Comparison of ENCODE assay signal across 22 cellular contexts in the genomic region with DNA sequence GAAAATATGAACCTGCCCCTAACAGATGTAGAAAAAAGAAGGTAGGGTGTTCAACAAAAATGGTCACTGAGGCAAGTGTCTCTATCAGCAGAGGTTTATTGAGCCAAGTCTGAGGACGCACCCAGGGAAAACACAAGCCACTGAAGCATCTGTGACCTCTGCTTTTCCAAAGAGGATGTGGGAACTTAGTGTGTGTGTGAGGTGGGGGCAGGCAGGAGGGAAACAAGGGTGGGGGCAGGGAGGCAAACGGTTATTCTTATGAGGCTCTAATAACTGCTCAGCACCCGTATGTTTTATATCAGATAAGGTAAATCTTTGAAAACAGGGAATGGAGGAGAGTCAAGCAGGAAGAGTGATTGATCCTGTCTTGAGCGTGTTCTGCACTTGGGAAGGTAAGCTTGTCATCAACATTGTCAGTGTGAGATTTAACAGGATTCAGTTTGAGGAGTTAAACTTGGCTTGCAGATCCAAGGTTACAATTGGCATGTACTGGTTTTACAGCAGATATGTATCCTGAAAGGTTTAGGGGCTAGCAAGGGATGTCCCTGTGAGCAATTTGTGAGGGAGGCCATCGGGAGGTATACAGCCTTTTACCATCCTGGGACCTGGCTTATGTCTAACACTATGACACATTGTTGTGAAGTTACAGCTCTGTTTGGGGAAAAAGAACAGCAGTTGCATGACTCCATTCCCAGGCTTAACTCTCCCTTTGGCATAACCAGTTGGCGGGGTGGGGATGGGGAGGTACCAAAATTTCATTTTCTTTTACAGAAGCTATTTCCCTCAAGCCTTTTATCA. TPM values are rescaled to one million over a fixed set of nuclear protein-coding genes. Genes with fewer than 3 reads are reported as not detected.
A peak's percentile ranks its signal among the peaks of the same experiment; 100 is the strongest.
DNase-seq lines count a peak whose midpoint lies in the region; ATAC-seq, FAIRE-seq and TF ChIP-seq lines count a peak whose summit lies in the region.
"Had no signal": no experiment of that assay in that cellular context is flagged by ENCODE, and none has a peak within 500 bp of the region (broad histone marks: within the 10 kb centered on the region; RNA-seq: fewer than 3 reads in every experiment).

No MANE protein-coding gene starts in this region.

- no peaks in the 10 kb centered on the region for H3K79me2 ChIP-seq in GM23248 (ENCODE audit: insufficient read depth)
- no peaks in the 10 kb centered on the region for H3K79me2 ChIP-seq in endothelial cell of umbilical vein (ENCODE audit: control insufficient read depth, insufficient read depth, low read length)
- H3K79me2 ChIP-seq in trophoblast cell (ENCODE audit: control insufficient read depth, insufficient read depth, low read length, poor library complexity), result peaks cover 6% of the 10 kb centered on the region

- H3K23ac ChIP-seq in trophoblast cell (ENCODE audit: low read length), result no peak overlapping the region

- no peak overlapping the region for H2AK5ac ChIP-seq in trophoblast cell (ENCODE audit: low read length)

- no peak overlapping the region for H3K4ac ChIP-seq in trophoblast cell (ENCODE audit: low read depth, low read length)

- H4K20me1 ChIP-seq in GM23248 (ENCODE audit: insufficient read depth), result no peaks in the 10 kb centered on the region
- no peaks in the 10 kb centered on the region for H4K20me1 ChIP-seq in endothelial cell of umbilical vein (replicated peaks; ENCODE audit: control insufficient read depth, extremely low read depth, insufficient read depth, low read length)

- DNase-seq in GM23248 (peak; percentile 10), NCI-H82 treated with DMSO at 0.1 percent for 48 hours (lab: John Stamatoyannopoulos, UW; ENCODE audit: unreplicated experiment) (peak; percentile 65), endothelial cell of umbilical vein (ENCODE audit: low read depth, low spot score) (peak; percentile 30), trophoblast cell (no peak), NCI-H1436 treated with DMSO at 0.1 percent for 48 hours (lab: John Stamatoyannopoulos, UW) (no peak), pancreas (no peak), omental fat pad (ENCODE audit: low spot score) (no peak)
- no peak for DNase-seq in activated effector memory CD4-positive, alpha-beta T cell treated with Interleukin-2 at 50 U/mL for 16 hours
- DNase-seq: activated B cell treated with CpG ODN at 0.5 μM for 24 hours; activated CD4-positive, alpha-beta memory T cell treated with anti-CD3 and anti-CD28 coated beads, Interleukin-2, amount 10 ng/mL, durations not matched to agents 7 days and 5 days; activated T-cell treated with anti-CD3 and anti-CD28 coated beads, Interleukin-2, amount 50 U/mL, for 48 hours; CD8-positive, alpha-beta T cell; DMS79; hypothalamus; NCI-H1092; NCI-H2107; stimulated activated CD4-positive, alpha-beta T cell treated with anti-CD3 and anti-CD28 coated beads, Interleukin-12 subunit alpha, Interleukin-12 subunit beta, amount 100 ng/mL, for 4 hours; T-helper 17 cell had no signal

- POLR2A ChIA-PET in endothelial cell of umbilical vein (lab: Charles Lee), result no interaction called here

- H3K36me3 ChIP-seq in GM23248 (ENCODE audit: low read depth) (no peaks in the 10 kb centered on the region), endothelial cell of umbilical vein (ENCODE audit: control insufficient read depth in 2 of 2, extremely low read depth in 1 of 2, insufficient read depth in 2 of 2, low read length in 2 of 2) (no peaks in the 10 kb centered on the region), trophoblast cell (ENCODE audit: control insufficient read depth in 1 of 2, insufficient read depth in 2 of 2, low read length in 2 of 2) (peaks cover 0 to 2% of the 10 kb centered on the region in 2 experiments), pancreas (no peaks in the 10 kb centered on the region)
- H3K36me3 ChIP-seq: suprapubic skin had no signal

- no peak for FAIRE-seq in endothelial cell of umbilical vein (lab: Jason Lieb, UNC)
- FAIRE-seq in pancreas (lab: Jason Lieb, UNC), result no peak
- FAIRE-seq: keratinocyte had no signal

- no peak overlapping the region for H3K14ac ChIP-seq in trophoblast cell (ENCODE audit: low read length)

- H2BK5ac ChIP-seq in trophoblast cell (ENCODE audit: low read depth, low read length, poor library complexity), result peak overlapping the region; percentile 18

- CTCF ChIA-PET in endothelial cell of umbilical vein (lab: Charles Lee), result interaction anchor here (2.4 kb wide), 1 partner anchor 10 kb away, joined by 10 read pairs; no protein-coding TSS in a partner anchor

- intact Hi-C loops in endothelial cell of umbilical vein (cut with micrococcal nuclease) (no loop called here), pancreas (cut with DNase I) (no loop called here)

- H3K9me2 ChIP-seq in GM23248 (ENCODE audit: insufficient read depth), result no peaks in the 10 kb centered on the region

- BruUV-seq in endothelial cell of umbilical vein (replicated peaks; lab: Mats Ljungman, UMichigan), result no TSS peak

- H3K27ac ChIP-seq in GM23248 (no peak overlapping the region), endothelial cell of umbilical vein (ENCODE audit: insufficient read depth, low read depth, low read length) (no peak overlapping the region), trophoblast cell (ENCODE audit: low read depth, low read length) (peak overlapping the region; percentile 85), pancreas (no peak overlapping the region)
- H3K27ac ChIP-seq: KMS-11, suprapubic skin had no signal

- no peak overlapping the region for H4K8ac ChIP-seq in trophoblast cell (ENCODE audit: low read depth, low read length)

- TF ChIP-seq CTCF in endothelial cell of umbilical vein (IDR thresholded peaks at IDR 0.05; ENCODE audit: extremely low read depth in 1 of 2, insufficient read depth in 1 of 2, low read depth in 1 of 2, low read length in 2 of 2) (no peak), pancreas (IDR thresholded peaks at IDR 0.05) (no peak), omental fat pad (IDR thresholded peaks at IDR 0.05) (no peak)

- H2AFZ ChIP-seq in GM23248, result no peak overlapping the region
- H2AFZ ChIP-seq in endothelial cell of umbilical vein (ENCODE audit: low read depth, low read length), result no peak overlapping the region
- H2AFZ ChIP-seq in trophoblast cell (ENCODE audit: insufficient read depth, low read length, poor library complexity), result no peak overlapping the region

- no peak overlapping the region for H2BK120ac ChIP-seq in trophoblast cell (ENCODE audit: insufficient read depth, low read length, poor library complexity)

- no peak for TF ChIP-seq POLR2A in endothelial cell of umbilical vein (IDR thresholded peaks at IDR 0.05; ENCODE audit: low read depth, low read length)

- H3K4me2 ChIP-seq in GM23248 (ENCODE audit: unreplicated experiment) (no peak overlapping the region), endothelial cell of umbilical vein (ENCODE audit: insufficient read depth, low read length) (no peak overlapping the region), trophoblast cell (ENCODE audit: low read length) (no peak overlapping the region)
- H3K4me2 ChIP-seq: KMS-11 had no signal

- H3K18ac ChIP-seq in trophoblast cell (ENCODE audit: low read length), result no peak overlapping the region

- no peak overlapping the region for H4K91ac ChIP-seq in trophoblast cell (ENCODE audit: low read depth, low read length)

- H3K27me3 ChIP-seq in GM23248 (replicated peaks; ENCODE audit: insufficient read depth) (no peaks in the 10 kb centered on the region), endothelial cell of umbilical vein (ENCODE audit: control insufficient read depth in 2 of 2, insufficient read depth in 2 of 2, low read length in 2 of 2) (no peaks in the 10 kb centered on the region), trophoblast cell (ENCODE audit: insufficient read depth, low read length) (no peaks in the 10 kb centered on the region), pancreas (no peaks in the 10 kb centered on the region)
- H3K27me3 ChIP-seq: suprapubic skin had no signal

- in situ Hi-C loops in GM23248 (cut with MboI), result no loop called here

- no peak overlapping the region for H3K4me3 ChIP-seq in GM23248
- H3K4me3 ChIP-seq in endothelial cell of umbilical vein (replicated peaks in 1 of 3; ENCODE audit: insufficient read depth in 1 of 3, low read depth in 1 of 3, low read length in 3 of 3), result no peak overlapping the region
- H3K4me3 ChIP-seq in trophoblast cell (ENCODE audit: low read depth, low read length), result no peak overlapping the region
- no peak overlapping the region for H3K4me3 ChIP-seq in pancreas
- H3K4me3 ChIP-seq: suprapubic skin had no signal

- H3K9me1 ChIP-seq in endothelial cell of umbilical vein (replicated peaks; ENCODE audit: control insufficient read depth, extremely low read depth, insufficient read depth, low read length), result no peaks in the 10 kb centered on the region

- H4K12ac ChIP-seq in trophoblast cell (ENCODE audit: low read depth, low read length), result no peak overlapping the region

- ATAC-seq in pancreas, result no peak
- no peak for ATAC-seq in omental fat pad (ENCODE audit: low FRiP score)
- ATAC-seq: activated naive CD4-positive, alpha-beta T cell treated with anti-CD3 and anti-CD28 coated beads, Interleukin-2, amount 50 U/mL, for 72 hours; CD8-positive, alpha-beta T cell; T-helper 17 cell had no signal

- dilution Hi-C loops in endothelial cell of umbilical vein (cut with MboI; ENCODE audit: extremely low pct_ligation_motif_present, low sequenced_read_pairs), result no loop called here

- no peaks in the 10 kb centered on the region for H3F3A ChIP-seq in GM23248 (ENCODE audit: insufficient read depth)

- H2BK12ac ChIP-seq in trophoblast cell (ENCODE audit: low read length), result no peak overlapping the region

- no peaks in the 10 kb centered on the region for H3K9me3 ChIP-seq in GM23248 (ENCODE audit: low read depth)
- no peaks in the 10 kb centered on the region for H3K9me3 ChIP-seq in endothelial cell of umbilical vein (replicated peaks; ENCODE audit: control insufficient read depth, insufficient read depth, low read length)
- H3K9me3 ChIP-seq in trophoblast cell (ENCODE audit: insufficient read depth, low read depth, low read length), result no peaks in the 10 kb centered on the region
- no peaks in the 10 kb centered on the region for H3K9me3 ChIP-seq in pancreas
- H3K9me3 ChIP-seq: suprapubic skin had no signal

- H3K4me1 ChIP-seq in GM23248 (ENCODE audit: insufficient read depth), result 0 out of 2 replicates have a peak, but pooled peaks cover 6% of the 10 kb centered on the region
- H3K4me1 ChIP-seq in endothelial cell of umbilical vein (ENCODE audit: control insufficient read depth, extremely low read depth, insufficient read depth, low read length), result no peaks in the 10 kb centered on the region
- peaks cover 25 to 31% of the 10 kb centered on the region in 2 experiments for H3K4me1 ChIP-seq in trophoblast cell (ENCODE audit: control insufficient read depth in 1 of 2, insufficient read depth in 2 of 2, low read length in 2 of 2)
- peaks cover 0 to 3% (median 0%) of the 10 kb centered on the region in 3 donors for H3K4me1 ChIP-seq in pancreas

- peaks cover 18% of the 10 kb centered on the region for H3K79me1 ChIP-seq in trophoblast cell (ENCODE audit: low read length)

- H3K9ac ChIP-seq in GM23248, result no peak overlapping the region
- H3K9ac ChIP-seq in endothelial cell of umbilical vein (replicated peaks; ENCODE audit: extremely low read depth, insufficient read depth, low read length), result no peak overlapping the region
- no peak overlapping the region for H3K9ac ChIP-seq in trophoblast cell (ENCODE audit: low read length)
- H3K9ac ChIP-seq: KMS-11 had no signal

- 86 to 91% methylated on average over 6 of the region's 6 CpGs for WGBS in GM23248 (ENCODE audit: low coverage in 1 of 2, low lambda C conversion rate in 2 of 2, missing lambda C conversion rate in 2 of 2), 2 experiments
- no CpG with 5 or more reads among the region's 6 CpGs for WGBS in trophoblast cell (ENCODE audit: extremely low coverage, insufficient coverage, insufficient read length)
- 80 to 82% methylated on average over 6 of the region's 6 CpGs for WGBS in pancreas, 2 donors

RNA-seq across cellular contexts. Expression of a gene that starts 33.7 kb away (rescaled TPM):
- total RNA-seq in GM23248 (2014; rRNA removed; shearing (Covaris generic)), result 3.4 and 10.2 TPM in 2 replicates
- 1.9 and 2.6 TPM in 2 replicates for polyA plus RNA-seq in GM23248 (2016; fragmentation: Nextera tagmentation; extraction: Ambion mirVana)
- total RNA-seq in endothelial cell of umbilical vein, result 24.8 and 25.5 TPM in 2 replicates
- 11.3 and 13.2 TPM in 2 replicates for polyA plus RNA-seq in endothelial cell of umbilical vein
- 12.2 and 15.2 TPM in 2 replicates for polyA plus RNA-seq in endothelial cell of umbilical vein (2011; cell fraction: cytosol; rRNA removed)
- polyA plus RNA-seq in endothelial cell of umbilical vein (2011; cell fraction: nucleus; rRNA removed), result 74.9 and 76.2 TPM in 2 replicates
- polyA plus RNA-seq in endothelial cell of umbilical vein (2012), result 15.1 and 19.9 TPM in 2 replicates
- 16.3 and 20.6 TPM in 2 replicates for polyA minus RNA-seq in endothelial cell of umbilical vein
- polyA minus RNA-seq in endothelial cell of umbilical vein (2011; cell fraction: cytosol; rRNA and poly(A)+ RNA removed), result 1.1 TPM
- 23.2 and 30.1 TPM in 2 replicates for polyA minus RNA-seq in endothelial cell of umbilical vein (2011; cell fraction: nucleus; rRNA and poly(A)+ RNA removed)
- polyA plus RNA-seq in trophoblast cell (2013), result 11.3 TPM in 2 replicates
- total RNA-seq in pancreas, result 1 to 10 TPM; 5.1 to 9.0 (median 5.5) TPM
- 10 to 100 TPM; 15.5 to 19.4 TPM for polyA plus RNA-seq in pancreas
- 1 to 10 TPM; 4.7 to 9.7 (median 6.7) TPM for total RNA-seq in omental fat pad

Comparison
In these comparisons a context has a peak if more than half of its experiments do, and no peak if none do; other contexts are left out.
1. DNase-seq: peak in GM23248 (single experiment), NCI-H82 treated with DMSO at 0.1 percent for 48 hours (single experiment) and endothelial cell of umbilical vein (single experiment); none in trophoblast cell (0 of 2), NCI-H1436 treated with DMSO at 0.1 percent for 48 hours (single experiment), activated effector memory CD4-positive, alpha-beta T cell treated with Interleukin-2 at 50 U/mL for 16 hours (single experiment), pancreas (0 of 6) and omental fat pad (single experiment).